ENCODE assay signal across 9 cellular contexts in the genomic region with DNA sequence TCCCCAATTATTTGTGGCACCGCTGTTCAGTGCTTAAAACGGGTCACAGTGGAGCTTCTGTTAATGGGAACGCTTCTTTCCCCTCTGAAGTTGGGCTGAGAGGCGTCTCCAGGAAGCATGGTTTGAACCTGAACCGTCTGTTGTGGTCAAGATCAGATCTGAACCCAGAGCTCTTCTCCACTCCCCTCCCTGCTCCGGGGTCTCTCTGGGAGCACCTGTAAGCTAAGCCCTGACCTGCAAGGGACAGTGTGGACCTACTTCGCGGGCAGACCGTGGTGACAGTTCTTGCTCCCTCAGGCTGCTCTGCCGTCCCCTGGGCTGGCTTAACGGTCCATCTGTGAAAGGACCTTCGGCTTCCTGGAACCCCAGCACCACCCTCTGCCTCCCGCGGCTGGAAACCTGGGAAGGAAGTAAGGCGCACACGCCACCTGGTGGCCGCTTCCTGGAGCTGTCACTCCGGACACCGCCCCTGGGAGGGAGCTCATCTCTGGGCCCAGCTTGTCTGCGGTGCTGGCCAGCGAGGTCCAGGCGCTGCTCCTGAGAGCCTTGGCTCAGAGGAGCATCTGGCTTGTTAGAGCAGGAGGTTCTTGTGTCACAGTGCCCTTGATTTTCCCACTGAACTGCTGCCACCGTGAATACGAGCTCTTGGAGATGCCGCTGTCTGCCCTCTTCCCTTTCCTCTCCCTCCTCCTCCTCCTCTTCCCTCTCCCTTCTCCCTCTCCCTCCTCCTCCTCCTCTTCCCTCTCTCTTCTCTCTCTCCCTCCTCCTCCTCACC.
A peak's percentile ranks its signal among the peaks of the same experiment; 100 is the strongest.
DNase-seq lines count a peak whose midpoint lies in the region; ATAC-seq and TF ChIP-seq lines count a peak whose summit lies in the region.
"Had no signal": no experiment of that assay in that cellular context is flagged by ENCODE, and none has a peak within 500 bp of the region (broad histone marks: within the 10 kb centered on the region; RNA-seq: fewer than 3 reads in every experiment).

No MANE protein-coding gene starts in this region.

- DNase-seq in CD4-positive, alpha-beta T cell: peak in 4 of 10 experiments; percentile 1 to 39 (median 4)
- DNase-seq in NCI-H2029 treated with DMSO at 0.1 percent for 48 hours (lab: John Stamatoyannopoulos, UW) (peak; percentile 43), right atrium auricular region (ENCODE audit: low spot score) (peak; percentile 60), sciatic nerve (ENCODE audit: low spot score) (peak; percentile 67), NCI-H128 (lab: John Stamatoyannopoulos, UW; ENCODE audit: unreplicated experiment) (no peak)
- DNase-seq in activated CD8-positive, alpha-beta memory T cell treated with anti-CD3 and anti-CD28 coated beads, Interleukin-2, amount 10 ng/mL, durations not matched to agents 7 days and 5 days: peak; percentile 45

- TF ChIP-seq CTCF in CD4-positive, alpha-beta T cell (IDR thresholded peaks at IDR 0.05): peak; percentile 51
- TF ChIP-seq CTCF in right atrium auricular region (IDR thresholded peaks at IDR 0.05): peak in 1 of 2 donors; percentile 72

- peaks cover 5% of the 10 kb centered on the region for H3K4me1 Mint-ChIP-seq in CD4-positive, alpha-beta T cell (ENCODE audit: low read depth)
- peaks cover 4% of the 10 kb centered on the region for H3K4me1 Mint-ChIP-seq in activated CD8-positive, alpha-beta memory T cell treated with anti-CD3 and anti-CD28 coated beads, Interleukin-2, amount 10 ng/mL, durations not matched to agents 7 days and 5 days
- H3K4me1 Mint-ChIP-seq: memory B cell had no signal

- H3K27ac Mint-ChIP-seq in CD4-positive, alpha-beta T cell: no peak overlapping the region
- H3K27ac Mint-ChIP-seq in activated CD8-positive, alpha-beta memory T cell treated with anti-CD3 and anti-CD28 coated beads, Interleukin-2, amount 10 ng/mL, durations not matched to agents 7 days and 5 days: no peak overlapping the region
- H3K27ac Mint-ChIP-seq: memory B cell had no signal

- no peaks in the 10 kb centered on the region for H3K9me3 Mint-ChIP-seq in CD4-positive, alpha-beta T cell
- no peaks in the 10 kb centered on the region for H3K9me3 Mint-ChIP-seq in activated CD8-positive, alpha-beta memory T cell treated with anti-CD3 and anti-CD28 coated beads, Interleukin-2, amount 10 ng/mL, durations not matched to agents 7 days and 5 days (ENCODE audit: low read depth)

- H3K4me1 ChIP-seq in right atrium auricular region: no peaks in the 10 kb centered on the region

- peaks cover 29% of the 10 kb centered on the region for H3K27me3 Mint-ChIP-seq in CD4-positive, alpha-beta T cell
- H3K27me3 Mint-ChIP-seq in activated CD8-positive, alpha-beta memory T cell treated with anti-CD3 and anti-CD28 coated beads, Interleukin-2, amount 10 ng/mL, durations not matched to agents 7 days and 5 days: peaks cover 8% of the 10 kb centered on the region

- ATAC-seq in CD4-positive, alpha-beta T cell (ENCODE audit: poor library complexity): no peak
- ATAC-seq in GM19043 (IDR thresholded peaks at IDR 0.05; ENCODE audit: low read depth, unreplicated experiment) (peak; percentile 66), sciatic nerve (peak; percentile 84), GM19324 (IDR thresholded peaks at IDR 0.05; ENCODE audit: low FRiP score, unreplicated experiment) (no peak)
- ATAC-seq in activated CD8-positive, alpha-beta memory T cell treated with anti-CD3 and anti-CD28 coated beads, Interleukin-2, amount 10 ng/mL, durations not matched to agents 7 days and 5 days: peak; percentile 55

- intact Hi-C loops in CD4-positive, alpha-beta T cell (cut with DNase I, micrococcal nuclease): no loop called here
- intact Hi-C loops in sciatic nerve (cut with DNase I): no loop called here

- H3K36me3 ChIP-seq in right atrium auricular region: no peaks in the 10 kb centered on the region

- CTCF ChIA-PET in CD4-positive, alpha-beta T cell (lab: Charles Lee): interaction anchor here (0.7 kb wide), 1 partner anchor 868 kb away, joined by 3 read pairs; no protein-coding TSS in a partner anchor
- CTCF ChIA-PET in activated CD8-positive, alpha-beta memory T cell treated with anti-CD3 and anti-CD28 coated beads, Interleukin-2, amount 10 ng/mL, durations not matched to agents 7 days and 5 days (lab: Charles Lee): interaction anchor here (0.6 to 1.9 kb wide), 14 partner anchors 8 to 564 kb away, joined by 3 to 13 read pairs (median 4); no protein-coding TSS in a partner anchor

- no peak overlapping the region for H3K4me3 Mint-ChIP-seq in CD4-positive, alpha-beta T cell
- peak overlapping the region; percentile 37 for H3K4me3 Mint-ChIP-seq in activated CD8-positive, alpha-beta memory T cell treated with anti-CD3 and anti-CD28 coated beads, Interleukin-2, amount 10 ng/mL, durations not matched to agents 7 days and 5 days
- H3K4me3 Mint-ChIP-seq: memory B cell had no signal

- H3K4me3 ChIP-seq in right atrium auricular region: no peak overlapping the region

- POLR2A ChIA-PET in CD4-positive, alpha-beta T cell (lab: Charles Lee): interaction anchor here (0.6 kb wide), 1 partner anchor 153 kb away, joined by 3 read pairs; no protein-coding TSS in a partner anchor

- peaks cover 19% of the 10 kb centered on the region for H3K27me3 ChIP-seq in CD4-positive, alpha-beta T cell (ENCODE audit: control insufficient read depth, insufficient read depth, low read length)
- H3K27me3 ChIP-seq in right atrium auricular region: no peaks in the 10 kb centered on the region

- no peaks in the 10 kb centered on the region for H3K9me3 ChIP-seq in CD4-positive, alpha-beta T cell (ENCODE audit: control insufficient read depth, low read length)
- H3K9me3 ChIP-seq in right atrium auricular region: no peaks in the 10 kb centered on the region

- no peaks in the 10 kb centered on the region for H3K36me3 Mint-ChIP-seq in CD4-positive, alpha-beta T cell (ENCODE audit: low read depth)
- H3K36me3 Mint-ChIP-seq in activated CD8-positive, alpha-beta memory T cell treated with anti-CD3 and anti-CD28 coated beads, Interleukin-2, amount 10 ng/mL, durations not matched to agents 7 days and 5 days: no peaks in the 10 kb centered on the region
- H3K36me3 Mint-ChIP-seq: memory B cell had no signal

- H3K27ac ChIP-seq in CD4-positive, alpha-beta T cell (ENCODE audit: low read depth, low read length): no peak overlapping the region
- no peak overlapping the region for H3K27ac ChIP-seq in right atrium auricular region

Comparison
In these comparisons a context has a peak if more than half of its experiments do, and no peak if none do; other contexts are left out.
1. ATAC-seq: peak in GM19043 (single experiment), activated CD8-positive, alpha-beta memory T cell treated with anti-CD3 and anti-CD28 coated beads, Interleukin-2, amount 10 ng/mL, durations not matched to agents 7 days and 5 days (single experiment) and sciatic nerve (single experiment); none in CD4-positive, alpha-beta T cell (single experiment) and GM19324 (single experiment).